Comparison of ENCODE assay signal across 8 cellular contexts in the genomic region with DNA sequence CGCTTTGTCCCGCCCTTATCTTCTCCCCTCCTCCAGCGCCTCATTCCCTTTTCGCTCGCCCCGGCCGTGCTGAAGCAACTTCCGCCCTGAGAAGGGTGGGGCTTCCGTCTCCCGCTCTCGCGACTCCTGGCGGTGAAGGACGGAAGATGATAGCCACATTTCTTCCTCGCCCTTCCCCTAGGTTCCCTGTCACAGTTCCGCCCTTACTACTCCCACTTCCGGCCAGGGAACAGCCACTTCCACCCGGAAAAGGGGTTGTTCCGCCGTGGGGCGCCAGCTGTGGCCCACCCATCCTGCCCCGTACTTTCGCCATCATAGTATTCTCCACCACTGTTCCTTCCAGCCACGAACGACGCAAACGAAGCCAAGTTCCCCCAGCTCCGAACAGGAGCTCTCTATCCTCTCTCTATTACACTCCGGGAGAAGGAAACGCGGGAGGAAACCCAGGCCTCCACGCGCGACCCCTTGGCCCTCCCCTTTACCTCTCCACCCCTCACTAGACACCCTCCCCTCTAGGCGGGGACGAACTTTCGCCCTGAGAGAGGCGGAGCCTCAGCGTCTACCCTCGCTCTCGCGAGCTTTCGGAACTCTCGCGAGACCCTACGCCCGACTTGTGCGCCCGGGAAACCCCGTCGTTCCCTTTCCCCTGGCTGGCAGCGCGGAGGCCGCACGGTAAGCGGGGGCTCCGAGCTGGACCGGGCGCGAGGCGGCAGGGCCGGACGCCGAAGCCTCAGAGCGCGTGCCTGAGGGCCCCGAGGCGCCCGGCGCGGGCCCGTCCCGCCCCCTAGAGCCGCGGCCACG. TPM values are rescaled to one million over a fixed set of nuclear protein-coding genes. Genes with fewer than 3 reads are reported as not detected.
DNase-seq lines count a peak whose midpoint lies in the region; ATAC-seq and TF ChIP-seq lines count a peak whose summit lies in the region.

Gene RPS19 (plus strand): TSS at position 638 of the 801 bp plus-strand sequence. CDS start 520 bp downstream, outside the sequence.

- H3K27me3 Mint-ChIP-seq in CD8-positive, alpha-beta T cell (ENCODE audit: low read depth), result peaks cover 4% of the 10 kb centered on the region
- H3K27me3 Mint-ChIP-seq in activated CD4-positive, alpha-beta memory T cell treated with anti-CD3 and anti-CD28 coated beads for 36 hours, result no peaks in the 10 kb centered on the region

- H3K4me3 Mint-ChIP-seq in CD8-positive, alpha-beta T cell, result peak within 1 kb of the TSS; percentile 94
- peak within 1 kb of the TSS; percentile 87 for H3K4me3 Mint-ChIP-seq in activated CD4-positive, alpha-beta memory T cell treated with anti-CD3 and anti-CD28 coated beads for 36 hours

- intact Hi-C loops in CD8-positive, alpha-beta T cell (cut with DNase I, micrococcal nuclease), result loop anchor here (1.0 to 5.0 kb wide), 15 partner anchors 11 to 498 kb away; partner anchors contain the start of genes GSK3A (in 2 of the 2), RABAC1 (in 2 of the 2), B9D2 (in 1 of the 2) and MEGF8 (in 1 of the 2)
- intact Hi-C loops in activated CD4-positive, alpha-beta memory T cell treated with anti-CD3 and anti-CD28 coated beads for 36 hours (cut with micrococcal nuclease), result loop anchor here (1.0 to 2.0 kb wide), 5 partner anchors 11 to 99 kb away; partner anchors contain the start of gene RABAC1

- H3K9me3 Mint-ChIP-seq in CD8-positive, alpha-beta T cell, result no peaks in the 10 kb centered on the region
- no peaks in the 10 kb centered on the region for H3K9me3 Mint-ChIP-seq in activated CD4-positive, alpha-beta memory T cell treated with anti-CD3 and anti-CD28 coated beads for 36 hours

- H3K27ac ChIP-seq in CD8-positive, alpha-beta T cell (ENCODE audit: low read depth, low read length), result peak within 1 kb of the TSS; percentile 79
- H3K27ac ChIP-seq in liver (ENCODE audit: low read depth in 1 of 2, low read length in 2 of 2), result peak within 1 kb of the TSS; percentile 99 to 100

- peak; percentile 87 for ATAC-seq in CD8-positive, alpha-beta T cell
- ATAC-seq in GM19452 (IDR thresholded peaks at IDR 0.05; ENCODE audit: unreplicated experiment), result peak; percentile 77

- peak; percentile 96 to 99 (median 98) for DNase-seq in CD8-positive, alpha-beta T cell
- DNase-seq in HK-2 (ENCODE audit: unreplicated experiment) (peak; percentile 98), NCI-H82 treated with DMSO at 0.1 percent for 48 hours (lab: John Stamatoyannopoulos, UW; ENCODE audit: unreplicated experiment) (peak; percentile 97), dermis microvascular lymphatic vessel endothelial cell (ENCODE audit: low read depth in 2 of 2) (peak; percentile 97 to 98)
- peak; percentile 99 for DNase-seq in activated CD4-positive, alpha-beta memory T cell treated with anti-CD3 and anti-CD28 coated beads for 36 hours
- peak; percentile 99 for DNase-seq in stimulated activated CD4-positive, alpha-beta T cell treated with anti-CD3 and anti-CD28 coated beads, Interleukin-4, amount 100 ng/mL, for 24 hours

- H3K4me1 Mint-ChIP-seq in CD8-positive, alpha-beta T cell (ENCODE audit: low read depth), result peaks cover 50% of the 10 kb centered on the region
- H3K4me1 Mint-ChIP-seq in activated CD4-positive, alpha-beta memory T cell treated with anti-CD3 and anti-CD28 coated beads for 36 hours (ENCODE audit: low read depth), result peaks cover 43% of the 10 kb centered on the region

- peak in 1 of 2 donors; percentile 70 for TF ChIP-seq RAD21 in liver (IDR thresholded peaks at IDR 0.05)

- CTCF ChIA-PET in CD8-positive, alpha-beta T cell (lab: Charles Lee), result interaction anchor here (0.6 to 4.6 kb wide), 30 partner anchors 8 to 177 kb away, joined by 3 to 56 read pairs (median 4); partner anchors contain the start of genes ARHGEF1, CD79A, ERFL and RABAC1
- CTCF ChIA-PET in activated CD4-positive, alpha-beta memory T cell treated with anti-CD3 and anti-CD28 coated beads for 36 hours (lab: Charles Lee), result interaction anchor here (0.6 to 4.2 kb wide), 21 partner anchors 10 to 496 kb away, joined by 3 to 51 read pairs (median 4); partner anchors contain the start of genes B9D2, ERFL and RABAC1

- peak within 1 kb of the TSS; percentile 96 for H3K27ac Mint-ChIP-seq in CD8-positive, alpha-beta T cell
- H3K27ac Mint-ChIP-seq in activated CD4-positive, alpha-beta memory T cell treated with anti-CD3 and anti-CD28 coated beads for 36 hours, result peak within 1 kb of the TSS; percentile 94

- H3K4me3 ChIP-seq in CD8-positive, alpha-beta T cell (ENCODE audit: low read depth, low read length), result peak within 1 kb of the TSS; percentile 92
- peak within 1 kb of the TSS; percentile 70 to 92 (median 86) for H3K4me3 ChIP-seq in liver (ENCODE audit: low read depth in 1 of 3, low read length in 3 of 3)

- peaks cover 46% of the 10 kb centered on the region for H3K4me1 ChIP-seq in CD8-positive, alpha-beta T cell (ENCODE audit: insufficient read depth, low read length)
- H3K4me1 ChIP-seq in liver (ENCODE audit: control insufficient read depth in 4 of 4, insufficient read depth in 4 of 4, low read length in 3 of 4), result peaks cover 4 to 29% (median 24%) of the 10 kb centered on the region in 4 donors

- POLR2A ChIA-PET in CD8-positive, alpha-beta T cell (lab: Charles Lee), result interaction anchor here (0.7 to 4.7 kb wide), 21 partner anchors 9 to 175 kb away, joined by 3 to 120 read pairs (median 7); partner anchors contain the start of genes ARHGEF1, ERFL and RABAC1
- POLR2A ChIA-PET in activated CD4-positive, alpha-beta memory T cell treated with anti-CD3 and anti-CD28 coated beads for 36 hours (lab: Charles Lee), result interaction anchor here (0.6 to 4.5 kb wide), 12 partner anchors 9 to 420 kb away, joined by 3 to 68 read pairs (median 5); partner anchors contain the start of genes CD79A, DMAC2 and RABAC1

- H3K36me3 ChIP-seq in CD8-positive, alpha-beta T cell (ENCODE audit: insufficient read depth, low read length), result peaks cover 32% of the 10 kb centered on the region
- H3K36me3 ChIP-seq in liver (ENCODE audit: control insufficient read depth in 4 of 4, insufficient read depth in 3 of 4, low read depth in 1 of 4, low read length in 3 of 4), result peaks cover 9 to 33% (median 28%) of the 10 kb centered on the region in 4 donors

- peak within 1 kb of the TSS; percentile 69 to 88 for H3K9ac ChIP-seq in liver (ENCODE audit: low read depth in 1 of 2, low read length in 2 of 2)

- WGBS in liver, result under 1% methylated on average over 76 of the region's 76 CpGs

- H3K27me3 ChIP-seq in CD8-positive, alpha-beta T cell (ENCODE audit: insufficient read depth, low read length), result no peaks in the 10 kb centered on the region
- no peaks in the 10 kb centered on the region for H3K27me3 ChIP-seq in liver (ENCODE audit: control insufficient read depth in 4 of 4, insufficient read depth in 4 of 4, low read length in 3 of 4)

- TF ChIP-seq CTCF in CD8-positive, alpha-beta T cell (IDR thresholded peaks at IDR 0.05), result peak; percentile 82
- TF ChIP-seq CTCF in liver (IDR thresholded peaks at IDR 0.05; ENCODE audit: low read depth, low read length, missing input control), result peak; percentile 71

- H3K9me3 ChIP-seq in CD8-positive, alpha-beta T cell (ENCODE audit: low read length), result no peaks in the 10 kb centered on the region
- no peaks in the 10 kb centered on the region for H3K9me3 ChIP-seq in liver (ENCODE audit: control insufficient read depth in 4 of 4, low read length in 3 of 4)

- H3K36me3 Mint-ChIP-seq in CD8-positive, alpha-beta T cell, result peaks cover 47% of the 10 kb centered on the region
- H3K36me3 Mint-ChIP-seq in activated CD4-positive, alpha-beta memory T cell treated with anti-CD3 and anti-CD28 coated beads for 36 hours, result peaks cover 43% of the 10 kb centered on the region

TF ChIP-seq in liver, 16 proteins besides CTCF, POLR2A, EP300 and RAD21 (continues in another document):
- TF ChIP-seq, protein P1, sequence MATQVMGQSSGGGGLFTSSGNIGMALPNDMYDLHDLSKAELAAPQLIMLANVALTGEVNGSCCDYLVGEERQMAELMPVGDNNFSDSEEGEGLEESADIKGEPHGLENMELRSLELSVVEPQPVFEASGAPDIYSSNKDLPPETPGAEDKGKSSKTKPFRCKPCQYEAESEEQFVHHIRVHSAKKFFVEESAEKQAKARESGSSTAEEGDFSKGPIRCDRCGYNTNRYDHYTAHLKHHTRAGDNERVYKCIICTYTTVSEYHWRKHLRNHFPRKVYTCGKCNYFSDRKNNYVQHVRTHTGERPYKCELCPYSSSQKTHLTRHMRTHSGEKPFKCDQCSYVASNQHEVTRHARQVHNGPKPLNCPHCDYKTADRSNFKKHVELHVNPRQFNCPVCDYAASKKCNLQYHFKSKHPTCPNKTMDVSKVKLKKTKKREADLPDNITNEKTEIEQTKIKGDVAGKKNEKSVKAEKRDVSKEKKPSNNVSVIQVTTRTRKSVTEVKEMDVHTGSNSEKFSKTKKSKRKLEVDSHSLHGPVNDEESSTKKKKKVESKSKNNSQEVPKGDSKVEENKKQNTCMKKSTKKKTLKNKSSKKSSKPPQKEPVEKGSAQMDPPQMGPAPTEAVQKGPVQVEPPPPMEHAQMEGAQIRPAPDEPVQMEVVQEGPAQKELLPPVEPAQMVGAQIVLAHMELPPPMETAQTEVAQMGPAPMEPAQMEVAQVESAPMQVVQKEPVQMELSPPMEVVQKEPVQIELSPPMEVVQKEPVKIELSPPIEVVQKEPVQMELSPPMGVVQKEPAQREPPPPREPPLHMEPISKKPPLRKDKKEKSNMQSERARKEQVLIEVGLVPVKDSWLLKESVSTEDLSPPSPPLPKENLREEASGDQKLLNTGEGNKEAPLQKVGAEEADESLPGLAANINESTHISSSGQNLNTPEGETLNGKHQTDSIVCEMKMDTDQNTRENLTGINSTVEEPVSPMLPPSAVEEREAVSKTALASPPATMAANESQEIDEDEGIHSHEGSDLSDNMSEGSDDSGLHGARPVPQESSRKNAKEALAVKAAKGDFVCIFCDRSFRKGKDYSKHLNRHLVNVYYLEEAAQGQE (IDR thresholded peaks at IDR 0.05), result no peak
- TF ChIP-seq, protein P2, sequence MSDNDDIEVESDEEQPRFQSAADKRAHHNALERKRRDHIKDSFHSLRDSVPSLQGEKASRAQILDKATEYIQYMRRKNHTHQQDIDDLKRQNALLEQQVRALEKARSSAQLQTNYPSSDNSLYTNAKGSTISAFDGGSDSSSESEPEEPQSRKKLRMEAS (IDR thresholded peaks at IDR 0.05), result peak; percentile 100
- TF ChIP-seq HNF4A (conservative IDR thresholded peaks at IDR 0.05) (no peak), EGR1 (IDR thresholded peaks at IDR 0.05; ENCODE audit: low read depth in 2 of 2) (peak; percentile 99)

RNA-seq across cellular contexts. Expression of gene RPS19, which starts in this region (rescaled TPM):
- 1,000 to 10,000 TPM; 3,663 to 3,781 TPM for total RNA-seq in CD8-positive, alpha-beta T cell
- total RNA-seq in activated CD4-positive, alpha-beta memory T cell treated with anti-CD3 and anti-CD28 coated beads for 36 hours, result 1,000 to 10,000 TPM; 3,181 to 3,314 TPM
- total RNA-seq in dermis microvascular lymphatic vessel endothelial cell (398 and 471 TPM in 2 replicates), liver (100 to 1,000 TPM; 275 to 344 TPM)
- polyA plus RNA-seq in liver, result 100 to 1,000 TPM; 608 to 655 TPM

Comparison
In these comparisons a context has a peak if more than half of its experiments do, and no peak if none do; other contexts are left out.
1. Peak in every context shown above with its lines: DNase-seq, ATAC-seq, H3K4me3 ChIP-seq and H3K27ac ChIP-seq.